6 cellular contexts compared by ENCODE assay signal in the genomic region with DNA sequence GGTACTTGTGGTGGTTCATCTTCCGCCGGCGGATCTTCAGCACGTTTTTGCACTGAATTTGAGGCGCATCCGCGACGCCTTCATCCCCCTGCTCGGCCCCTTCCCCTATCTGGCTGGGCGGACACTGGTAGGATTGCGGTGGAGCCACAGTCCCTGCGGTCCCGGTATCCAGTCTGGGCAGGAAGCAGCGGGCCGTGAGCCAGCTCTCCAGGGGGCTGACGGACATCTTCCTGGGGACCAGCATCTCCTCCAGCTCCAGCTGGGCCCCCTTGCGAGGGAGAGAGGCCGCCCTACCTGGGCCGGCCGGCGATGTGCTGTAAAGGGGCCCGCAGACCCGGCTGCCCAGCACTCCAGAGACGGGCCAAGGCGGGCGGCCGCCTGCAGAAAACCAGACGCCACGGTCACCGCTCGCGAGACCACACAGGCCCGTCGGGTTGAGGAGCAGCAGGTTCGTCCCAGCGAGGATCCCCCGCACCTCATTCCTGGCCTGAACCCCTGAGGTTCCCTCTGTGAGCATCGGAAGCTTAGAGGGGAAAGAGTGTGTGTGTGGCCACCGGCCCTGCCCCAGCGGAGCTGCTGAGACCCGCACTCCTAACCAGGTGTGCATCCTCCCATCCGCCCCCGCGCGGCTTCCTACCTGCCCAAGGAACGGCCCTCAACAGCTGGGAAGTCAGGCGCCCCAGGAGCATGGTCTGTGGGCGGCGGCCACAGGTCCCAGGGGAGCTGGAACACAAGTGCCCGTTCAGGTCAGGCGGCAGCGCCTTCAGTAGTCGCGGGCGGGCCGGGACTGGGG. TPM values are rescaled to one million over a fixed set of nuclear protein-coding genes. Genes with fewer than 3 reads are reported as not detected.
DNase-seq lines count a peak whose midpoint lies in the region; ATAC-seq and TF ChIP-seq lines count a peak whose summit lies in the region.

No MANE protein-coding gene starts in this region.

- intact Hi-C loops in activated CD8-positive, alpha-beta T cell treated with anti-CD3 and anti-CD28 coated beads for 36 hours (cut with micrococcal nuclease) = no loop called here

- H3K4me1 Mint-ChIP-seq in activated CD8-positive, alpha-beta T cell treated with anti-CD3 and anti-CD28 coated beads for 36 hours (ENCODE audit: low read depth) = peaks cover 31% of the 10 kb centered on the region

- DNase-seq in DMS53 (lab: John Stamatoyannopoulos, UW) (peak; percentile 63), DMS53 treated with DMSO at 0.1 percent for 48 hours (lab: John Stamatoyannopoulos, UW; ENCODE audit: unreplicated experiment) (no peak), lung (ENCODE audit: low spot score) (no peak), NCI-H128 (lab: John Stamatoyannopoulos, UW; ENCODE audit: unreplicated experiment) (no peak)
- no peak for DNase-seq in activated CD8-positive, alpha-beta T cell treated with anti-CD3 and anti-CD28 coated beads for 36 hours

- no peaks in the 10 kb centered on the region for H3K9me3 Mint-ChIP-seq in activated CD8-positive, alpha-beta T cell treated with anti-CD3 and anti-CD28 coated beads for 36 hours

- peak overlapping the region; percentile 84 for H3K4me3 ChIP-seq in lung

- peaks cover 9% of the 10 kb centered on the region for H3K36me3 Mint-ChIP-seq in activated CD8-positive, alpha-beta T cell treated with anti-CD3 and anti-CD28 coated beads for 36 hours (ENCODE audit: low read depth)

- no peak for TF ChIP-seq CTCF in activated CD8-positive, alpha-beta T cell treated with anti-CD3 and anti-CD28 coated beads for 36 hours (IDR thresholded peaks at IDR 0.05)
- TF ChIP-seq CTCF in lung (IDR thresholded peaks at IDR 0.05; ENCODE audit: control extremely low read depth, extremely low read depth) = no peak

- H3K27ac Mint-ChIP-seq in activated CD8-positive, alpha-beta T cell treated with anti-CD3 and anti-CD28 coated beads for 36 hours = peak overlapping the region; percentile 96

- H3K27ac ChIP-seq in lung (ENCODE audit: low read depth in 1 of 2, low read length in 1 of 2) = peak overlapping the region; percentile 91 to 92

- peak overlapping the region; percentile 86 for H3K4me3 Mint-ChIP-seq in activated CD8-positive, alpha-beta T cell treated with anti-CD3 and anti-CD28 coated beads for 36 hours

- H3K4me1 ChIP-seq in lung (ENCODE audit: control insufficient read depth in 2 of 2, insufficient read depth in 2 of 2, low read length in 2 of 2) = peaks cover 7 to 16% of the 10 kb centered on the region in 2 donors

- WGBS in lung, 2 donors = 26 to 37% methylated on average over 45 to 56 of the region's 56 CpGs

- CTCF ChIA-PET in activated CD8-positive, alpha-beta T cell treated with anti-CD3 and anti-CD28 coated beads for 36 hours (lab: Charles Lee) = interaction anchor here (1.0 to 5.3 kb wide), 5 partner anchors 21 to 341 kb away, joined by 3 to 40 read pairs (median 8); partner anchors contain the start of gene CCNL2

- H3K27me3 Mint-ChIP-seq in activated CD8-positive, alpha-beta T cell treated with anti-CD3 and anti-CD28 coated beads for 36 hours = no peaks in the 10 kb centered on the region

- no peaks in the 10 kb centered on the region for H3K27me3 ChIP-seq in lung (ENCODE audit: control insufficient read depth, insufficient read depth)

- peaks cover 0 to 7% of the 10 kb centered on the region in 2 donors for H3K36me3 ChIP-seq in lung (ENCODE audit: control insufficient read depth in 2 of 2, insufficient read depth in 2 of 2, low read length in 2 of 2)

- POLR2A ChIA-PET in activated CD8-positive, alpha-beta T cell treated with anti-CD3 and anti-CD28 coated beads for 36 hours (lab: Charles Lee) = interaction anchor here (0.8 to 3.1 kb wide), 8 partner anchors 12 to 361 kb away, joined by 3 to 24 read pairs (median 4); partner anchors contain the start of genes CCNL2, ISG15 and MRPL20

- no peaks in the 10 kb centered on the region for H3K9me3 ChIP-seq in lung (ENCODE audit: control insufficient read depth in 2 of 2, insufficient read depth in 1 of 2, low read length in 1 of 2)

- ATAC-seq in activated CD8-positive, alpha-beta T cell treated with anti-CD3 and anti-CD28 coated beads for 36 hours = no peak
- no peak for ATAC-seq in lung (ENCODE audit: insufficient read depth, low FRiP score)
- ATAC-seq in HG03095 (IDR thresholded peaks at IDR 0.05; ENCODE audit: unreplicated experiment) = no peak

RNA-seq across cellular contexts. Expression of gene AURKAIP1, which starts 0.7 kb away (rescaled TPM):
- total RNA-seq in activated CD8-positive, alpha-beta T cell treated with anti-CD3 and anti-CD28 coated beads for 36 hours = 100 to 1,000 TPM; 127 TPM
- total RNA-seq in lung = 100 to 1,000 TPM in 1 of 2 donors, 10 to 100 TPM in 1; 43.5 to 157 TPM
- 100 to 1,000 TPM; 179 to 208 TPM for polyA plus RNA-seq in lung

RNA-seq across cellular contexts. Expression of gene MXRA8, which starts 15.9 kb away (rescaled TPM):
- under 1 TPM; 0.92 to 0.98 TPM for total RNA-seq in activated CD8-positive, alpha-beta T cell treated with anti-CD3 and anti-CD28 coated beads for 36 hours
- total RNA-seq in lung = 100 to 1,000 TPM in 1 of 2 donors, 10 to 100 TPM in 1; 68.9 to 213 TPM
- 10 to 100 TPM; 38.5 to 65.0 TPM for polyA plus RNA-seq in lung

RNA-seq across cellular contexts. Expression of gene CCNL2, which starts 24.9 kb away (rescaled TPM):
- total RNA-seq in activated CD8-positive, alpha-beta T cell treated with anti-CD3 and anti-CD28 coated beads for 36 hours = 10 to 100 TPM; 86.3 to 92.4 TPM
- 100 to 1,000 TPM; 157 to 385 TPM for total RNA-seq in lung
- polyA plus RNA-seq in lung = 100 to 1,000 TPM in 1 of 2 donors, 10 to 100 TPM in 1; 97.9 to 230 TPM

RNA-seq across cellular contexts. Expression of gene DVL1, which starts 25.0 kb away (rescaled TPM):
- 10 to 100 TPM; 37.2 to 39.2 TPM for total RNA-seq in activated CD8-positive, alpha-beta T cell treated with anti-CD3 and anti-CD28 coated beads for 36 hours
- total RNA-seq in lung = 10 to 100 TPM; 39.2 to 79.1 TPM
- 10 to 100 TPM; 48.8 to 76.9 TPM for polyA plus RNA-seq in lung

RNA-seq across cellular contexts. Expression of gene MRPL20, which starts 32.8 kb away (rescaled TPM):
- 100 to 1,000 TPM; 127 to 129 TPM for total RNA-seq in activated CD8-positive, alpha-beta T cell treated with anti-CD3 and anti-CD28 coated beads for 36 hours
- 100 to 1,000 TPM in 1 of 2 donors, 10 to 100 TPM in 1; 60.1 to 115 TPM for total RNA-seq in lung
- polyA plus RNA-seq in lung = 100 to 1,000 TPM; 129 to 181 TPM

Comparison
In these comparisons a context has a peak if more than half of its experiments do, and no peak if none do; other contexts are left out.
1. RNA of gene MXRA8, which starts 15.9 kb away (total RNA-seq): 68.9 to 213 TPM in lung; 0.92 to 0.98 TPM in activated CD8-positive, alpha-beta T cell treated with anti-CD3 and anti-CD28 coated beads for 36 hours; every median in the first group is over 10 times any median in the second.